In genomic region chr9:6644346-6645152, GRCh38 we compare ENCODE assay signal across 8 cellular contexts. TPM values are rescaled to one million over a fixed set of nuclear protein-coding genes. Genes with fewer than 3 reads are reported as not detected.
DNase-seq lines count a peak whose midpoint lies in the region; ATAC-seq, FAIRE-seq and TF ChIP-seq lines count a peak whose summit lies in the region.

No MANE protein-coding gene starts in this region.

- peaks cover 11% of the 10 kb centered on the region for H3K27me3 Mint-ChIP-seq in H9 (ENCODE audit: low read depth)

- H3K9me3 ChIP-seq in A549, result no peaks in the 10 kb centered on the region
- no peaks in the 10 kb centered on the region for H3K9me3 ChIP-seq in H9 (ENCODE audit: control insufficient read depth, low read depth, low read length)
- H3K9me3 ChIP-seq in mucosa of rectum (ENCODE audit: control insufficient read depth in 2 of 2, low read length in 2 of 2), result no peaks in the 10 kb centered on the region

- peak overlapping the region; percentile 51; the same call in 1 of the 2 replicates for H3K14ac ChIP-seq in H9 (ENCODE audit: insufficient read depth, low read length)

- H3K4me1 ChIP-seq in A549, result peaks cover 19% of the 10 kb centered on the region; the same call in 2 of the 3 replicates
- H3K4me1 ChIP-seq in H9 (ENCODE audit: insufficient read depth, low read length), result peaks cover 10% of the 10 kb centered on the region
- H3K4me1 ChIP-seq in mucosa of rectum (ENCODE audit: control insufficient read depth in 2 of 2, insufficient read depth in 2 of 2, low read length in 2 of 2), result no peaks in the 10 kb centered on the region

- H3K9me3 Mint-ChIP-seq in H9, result no peaks in the 10 kb centered on the region

- H3K79me1 ChIP-seq in H9 (ENCODE audit: insufficient read depth, low read depth, low read length, poor library complexity, severe bottlenecking), result peaks cover 7% of the 10 kb centered on the region

- no peak overlapping the region for H2AFZ ChIP-seq in H9 (ENCODE audit: low read length)

- no peak overlapping the region for H3K27ac Mint-ChIP-seq in H9

- H2BK15ac ChIP-seq in H9 (ENCODE audit: low read depth, low read length), result no peak overlapping the region

- peak overlapping the region; percentile 80 for H3K4me3 ChIP-seq in A549
- peak overlapping the region; percentile 37 to 62 for H3K4me3 ChIP-seq in mucosa of rectum (ENCODE audit: low read length in 2 of 2)

- H3K4ac ChIP-seq in H9 (ENCODE audit: low read depth, low read length), result no peak overlapping the region

- FAIRE-seq in A549 (lab: Jason Lieb, UNC), result no peak

- no peak for TF ChIP-seq POLR2A in A549 (IDR thresholded peaks at IDR 0.05; ENCODE audit: low read length)

- H3K9ac ChIP-seq in H9 (ENCODE audit: extremely low read depth, insufficient read length, low read length) (peak overlapping the region; percentile 69), mucosa of rectum (ENCODE audit: low read depth in 1 of 2, low read length in 2 of 2) (no peak overlapping the region)

- no peak overlapping the region for H4K8ac ChIP-seq in H9 (replicated peaks; ENCODE audit: insufficient read length, low read depth, low read length)

- peak overlapping the region; percentile 70 for H3K4me2 ChIP-seq in A549
- H3K4me2 ChIP-seq in H9 (ENCODE audit: insufficient read depth, insufficient read length, low read length), result peak overlapping the region; percentile 59

- peaks cover 15% of the 10 kb centered on the region for H3K23me2 ChIP-seq in H9 (ENCODE audit: insufficient read length, low read depth, low read length, poor library complexity, severe bottlenecking)

- TF ChIP-seq CTCF in A549 (IDR thresholded peaks at IDR 0.05) (no peak), H9 (conservative IDR thresholded peaks at IDR 0.05) (no peak)

- intact Hi-C loops in cardiac septum (cut with DNase I), result no loop called here

- H2BK12ac ChIP-seq in H9 (ENCODE audit: insufficient read length, low read depth, low read length), result no peak overlapping the region

- no peaks in the 10 kb centered on the region for H4K20me1 ChIP-seq in H9 (ENCODE audit: control insufficient read depth, insufficient read depth, insufficient read length)

- no peak overlapping the region for H2BK5ac ChIP-seq in H9 (ENCODE audit: insufficient read length, low read length)

- H3T11ph ChIP-seq in H9 (ENCODE audit: low read length), result no peak overlapping the region

- WGBS in A549 (ENCODE audit: missing lambda C conversion rate), result 74% methylated on average over 33 of the region's 33 CpGs
- WGBS in H9 (ENCODE audit: extremely low coverage, insufficient read length, low lambda C conversion rate), result no CpG with 5 or more reads among the region's 33 CpGs

- no peaks in the 10 kb centered on the region for H3K36me3 ChIP-seq in mucosa of rectum (ENCODE audit: control insufficient read depth in 2 of 2, insufficient read depth in 2 of 2, low read length in 2 of 2)

- ATAC-seq in A549, result no peak

- no peak overlapping the region for H3K18ac ChIP-seq in H9 (ENCODE audit: insufficient read length, low read depth, low read length)

- no peak overlapping the region for H4K5ac ChIP-seq in H9 (ENCODE audit: insufficient read length, low read depth, low read length)

- H3K36me3 Mint-ChIP-seq in H9 (ENCODE audit: insufficient read depth in 1 of 3, low read depth in 3 of 3), result peaks cover 9 to 29% (median 22%) of the 10 kb centered on the region in 3 experiments; a peak in 6 of 7 replicates

- no peak for TF ChIP-seq EP300 in A549 (IDR thresholded peaks at IDR 0.05)

- peaks cover 51 to 54% of the 10 kb centered on the region in 2 experiments for H3K4me1 Mint-ChIP-seq in H9

- TF ChIP-seq RAD21 in A549 (conservative IDR thresholded peaks at IDR 0.05 in 1 of 2, IDR thresholded peaks at IDR 0.05 in 1 of 2), result no peak

- H3K27ac ChIP-seq in A549 (peak overlapping the region; percentile 48 to 82; a peak in 4 of 6 replicates), H9 (ENCODE audit: insufficient read length, low read depth, low read length) (no peak overlapping the region), mucosa of rectum (ENCODE audit: low read depth in 2 of 2, low read length in 2 of 2) (no peak overlapping the region)

- H3K4me3 Mint-ChIP-seq in H9, result peak overlapping the region; percentile 83 to 91

- POLR2A ChIA-PET in A549 (lab: Yijun Ruan, JAX), result interaction anchor here (2.3 kb wide), 1 partner anchor 37 kb away, joined by 11 read pairs; no protein-coding TSS in a partner anchor

- CTCF ChIA-PET in A549 (lab: Yijun Ruan, JAX), result interaction anchor here (1.3 to 1.6 kb wide), 2 partner anchors 19 to 60 kb away, joined by 4 to 5 read pairs; no protein-coding TSS in a partner anchor

- H3K27me3 ChIP-seq in H9 (ENCODE audit: insufficient read depth, low read length) (no peaks in the 10 kb centered on the region), mucosa of rectum (ENCODE audit: control insufficient read depth in 2 of 2, insufficient read depth in 2 of 2, low read length in 2 of 2) (peaks cover 26 to 37% of the 10 kb centered on the region in 2 donors)

- no peak overlapping the region for H3K56ac ChIP-seq in H9 (ENCODE audit: insufficient read length, low read depth, low read length)

- H2BK20ac ChIP-seq in H9 (ENCODE audit: low read depth, low read length, poor library complexity, severe bottlenecking), result no peak overlapping the region

- no peak overlapping the region for H2AK5ac ChIP-seq in H9 (ENCODE audit: insufficient read length, low read length)

- H3K23ac ChIP-seq in H9 (ENCODE audit: insufficient read length, low read depth, low read length), result no peak overlapping the region

- DNase-seq in A549 (ENCODE audit: low read depth in 1 of 2, low spot score in 1 of 2) (peak in 1 of 2 experiments; percentile 36), H9 (no peak), astrocyte of the hippocampus (ENCODE audit: low read depth, low spot score) (peak; percentile 13), iPS-NIHi7 (ENCODE audit: extremely low spot score) (no peak), NCI-H226 (no peak), cardiac septum (ENCODE audit: low spot score) (no peak), NOMO-1 treated with DMSO at 0.1 percent for 48 hours (lab: John Stamatoyannopoulos, UW; ENCODE audit: unreplicated experiment) (no peak)

- no peak overlapping the region for H4K91ac ChIP-seq in H9 (ENCODE audit: insufficient read length, low read depth, low read length)

- peaks cover 37% of the 10 kb centered on the region; the same call in 1 of the 2 replicates for H3K79me2 ChIP-seq in H9 (ENCODE audit: insufficient read depth, low read length)

- no peak overlapping the region for H2BK120ac ChIP-seq in H9 (ENCODE audit: low read depth, low read length, poor library complexity, severe bottlenecking)

TF ChIP-seq in A549, 52 proteins besides CTCF, POLR2A, EP300 and RAD21:
- TF ChIP-seq RCOR1 (IDR thresholded peaks at IDR 0.05; ENCODE audit: low read depth, low read length) (no peak), HOXB13 (CRISPR knock-in tag; IDR thresholded peaks at IDR 0.05; ENCODE audit: low read depth) (no peak), POLR2AphosphoS2 (conservative IDR thresholded peaks at IDR 0.05; ENCODE audit: low read length) (no peak)
- TF ChIP-seq, protein P1, sequence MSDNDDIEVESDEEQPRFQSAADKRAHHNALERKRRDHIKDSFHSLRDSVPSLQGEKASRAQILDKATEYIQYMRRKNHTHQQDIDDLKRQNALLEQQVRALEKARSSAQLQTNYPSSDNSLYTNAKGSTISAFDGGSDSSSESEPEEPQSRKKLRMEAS (IDR thresholded peaks at IDR 0.05), result 0 out of 2 replicates have a peak, but pooled peaks have one; percentile 13

RNA-seq across cellular contexts. Expression of gene GLDC, which starts 1.0 kb away (rescaled TPM):
- 18.8 and 20.6 TPM in 2 replicates for polyA plus RNA-seq in A549 (2011; rRNA removed)
- polyA plus RNA-seq in A549 (2012; cell fraction: cytosol; rRNA removed), result 12.7 and 16.5 TPM in 2 replicates
- polyA plus RNA-seq in A549 (2012; cell fraction: nucleus; rRNA removed), result 34.8 and 47.9 TPM in 2 replicates
- polyA plus RNA-seq in A549 (2017; fragmentation: RNase III; extraction: RNeasy Plus Mini Kit Qiagen cat#74134 plus additional on column Dnase treatment), result 16.7 to 18.9 TPM (median 17.4 TPM) in 3 replicates
- 20.5 and 26.9 TPM in 2 replicates for polyA minus RNA-seq in A549 (2011; rRNA and poly(A)+ RNA removed)
- 74.4 and 74.6 TPM in 2 replicates for total RNA-seq in H9 (2021)
- total RNA-seq in cardiac septum, result 0.11 TPM

Comparison
In these comparisons a context has a peak if more than half of its experiments do, and no peak if none do; other contexts are left out.
1. H3K27ac ChIP-seq: peak in A549 (2 of 2); none in H9 (single experiment) and mucosa of rectum (0 of 2).
2. RNA of gene GLDC, which starts 1.0 kb away (total RNA-seq): 74.4 to 74.6 TPM in H9; 0.11 TPM in cardiac septum (single experiment); every median in the first group is over 10 times any median in the second.